11 cellular contexts compared by ENCODE assay signal in genomic region chr22:39493759-39494158, GRCh38. TPM values are rescaled to one million over a fixed set of nuclear protein-coding genes. Genes with fewer than 3 reads are reported as not detected.
A peak's percentile ranks its signal among the peaks of the same experiment; 100 is the strongest.
DNase-seq lines count a peak whose midpoint lies in the region; TF ChIP-seq lines count a peak whose summit lies in the region.
"Had no signal": no experiment of that assay in that cellular context is flagged by ENCODE, and none has a peak within 500 bp of the region (broad histone marks: within the 10 kb centered on the region; RNA-seq: fewer than 3 reads in every experiment).

No MANE protein-coding gene starts in this region.

- H3K4me3 ChIP-seq in osteoblast (ENCODE audit: insufficient read depth, low read length), result no peak overlapping the region
- no peak overlapping the region for H3K4me3 ChIP-seq in CD8-positive, alpha-beta memory T cell (ENCODE audit: low read length)

- H3K4me2 ChIP-seq in osteoblast (ENCODE audit: insufficient read depth, low read length), result peak overlapping the region; percentile 51

- H3K27ac ChIP-seq in osteoblast (ENCODE audit: low read depth, low read length), result peak overlapping the region; percentile 67
- no peak overlapping the region for H3K27ac ChIP-seq in CD8-positive, alpha-beta memory T cell (ENCODE audit: low read depth, low read length)

- H3K9me3 ChIP-seq in osteoblast (ENCODE audit: low read depth, low read length), result no peaks in the 10 kb centered on the region
- H3K9me3 ChIP-seq in CD8-positive, alpha-beta memory T cell (ENCODE audit: low read length), result no peaks in the 10 kb centered on the region

- no peaks in the 10 kb centered on the region for H4K20me1 ChIP-seq in osteoblast (ENCODE audit: insufficient read depth, low read length)

- H3K36me3 Mint-ChIP-seq in endothelial cell (ENCODE audit: low read depth, unreplicated experiment), result no peaks in the 10 kb centered on the region
- no peaks in the 10 kb centered on the region for H3K36me3 Mint-ChIP-seq in CD8-positive, alpha-beta memory T cell
- H3K36me3 Mint-ChIP-seq: natural killer cell had no signal

- H3K36me3 ChIP-seq in osteoblast (ENCODE audit: insufficient read depth, low read length), result no peaks in the 10 kb centered on the region
- no peaks in the 10 kb centered on the region for H3K36me3 ChIP-seq in CD8-positive, alpha-beta memory T cell (ENCODE audit: insufficient read depth, low read length)

- peaks cover 8% of the 10 kb centered on the region for H3K4me1 Mint-ChIP-seq in endothelial cell (ENCODE audit: unreplicated experiment)
- peaks cover 4 to 7% (median 6%) of the 10 kb centered on the region in 3 donors for H3K4me1 Mint-ChIP-seq in CD8-positive, alpha-beta memory T cell

- H3K27me3 Mint-ChIP-seq in endothelial cell (ENCODE audit: unreplicated experiment), result peaks cover 4% of the 10 kb centered on the region
- peaks cover 0 to 2% of the 10 kb centered on the region in 2 donors for H3K27me3 Mint-ChIP-seq in CD8-positive, alpha-beta memory T cell

- peak overlapping the region; percentile 12 for H2AFZ ChIP-seq in osteoblast (ENCODE audit: low read length)

- TF ChIP-seq CTCF in endothelial cell (IDR thresholded peaks at IDR 0.05; ENCODE audit: unreplicated experiment) (no peak), osteoblast (IDR thresholded peaks at IDR 0.05; ENCODE audit: extremely low read depth, low read depth, low read length) (no peak)

- H3K9me3 Mint-ChIP-seq in endothelial cell (ENCODE audit: unreplicated experiment), result no peaks in the 10 kb centered on the region
- H3K9me3 Mint-ChIP-seq in CD8-positive, alpha-beta memory T cell, result no peaks in the 10 kb centered on the region
- H3K9me3 Mint-ChIP-seq: natural killer cell had no signal

- CTCF ChIA-PET in CD8-positive, alpha-beta memory T cell (lab: Charles Lee), result interaction anchor here (0.8 to 5.2 kb wide), 16 partner anchors 8 to 543 kb away, joined by 3 to 57 read pairs (median 4); partner anchors contain the start of genes MIEF1 and TAB1

- H3K79me2 ChIP-seq in osteoblast (ENCODE audit: insufficient read depth, low read length), result no peaks in the 10 kb centered on the region

- H3K27ac Mint-ChIP-seq in endothelial cell (ENCODE audit: unreplicated experiment), result no peak overlapping the region
- H3K27ac Mint-ChIP-seq in CD8-positive, alpha-beta memory T cell, result no peak overlapping the region
- H3K27ac Mint-ChIP-seq: natural killer cell had no signal

- POLR2A ChIA-PET in CD8-positive, alpha-beta memory T cell (lab: Charles Lee), result interaction anchor here (0.5 to 0.8 kb wide), 3 partner anchors 8 to 363 kb away, joined by 3 to 4 read pairs (median 3); partner anchors contain the start of gene MIEF1

- no peaks in the 10 kb centered on the region for H3K27me3 ChIP-seq in osteoblast (ENCODE audit: insufficient read depth, low read length)
- no peaks in the 10 kb centered on the region for H3K27me3 ChIP-seq in CD8-positive, alpha-beta memory T cell (ENCODE audit: insufficient read depth, low read length, poor library complexity, severe bottlenecking)

- peak; percentile 95 for DNase-seq in EH (ENCODE audit: low read depth)
- DNase-seq in M059J (ENCODE audit: low read depth), result peak; percentile 80
- no peak for DNase-seq in endothelial cell (ENCODE audit: low spot score)
- peak; percentile 98 for DNase-seq in osteoblast (ENCODE audit: insufficient read length, low spot score, missing footprints)
- no peak for DNase-seq in NCI-H226
- DNase-seq in globus pallidus (ENCODE audit: low spot score), result no peak
- DNase-seq in NCI-H2196 (lab: John Stamatoyannopoulos, UW; ENCODE audit: unreplicated experiment), result no peak
- no peak for DNase-seq in CD8-positive, alpha-beta memory T cell
- DNase-seq: activated CD4-positive, alpha-beta T cell treated with anti-CD3 and anti-CD28 coated beads, Interleukin-2, amount 50 U/mL, for 48 hours; activated gamma-delta T cell treated with Interleukin-2 at 50 U/mL for 16 hours; natural killer cell had no signal

- H3K4me1 ChIP-seq in osteoblast (ENCODE audit: insufficient read depth, low read length), result peaks cover 16% of the 10 kb centered on the region
- H3K4me1 ChIP-seq in CD8-positive, alpha-beta memory T cell (ENCODE audit: insufficient read depth, low read length), result peaks cover 16% of the 10 kb centered on the region

- H3K4me3 Mint-ChIP-seq in endothelial cell (ENCODE audit: unreplicated experiment), result peak overlapping the region; percentile 2
- H3K4me3 Mint-ChIP-seq in CD8-positive, alpha-beta memory T cell, result no peak overlapping the region
- H3K4me3 Mint-ChIP-seq: natural killer cell had no signal

RNA-seq across cellular contexts. Expression of gene MIEF1, which starts 8.3 kb away (rescaled TPM):
- total RNA-seq in M059J (2014; rRNA removed; shearing (Covaris generic)), result 11.9 and 17.8 TPM in 2 replicates
- total RNA-seq in endothelial cell (ENCODE audit: unreplicated experiment) (29.2 TPM), osteoblast (21.8 and 23.5 TPM in 2 replicates)
- 10 to 100 TPM; 59.9 to 60.9 TPM for total RNA-seq in CD8-positive, alpha-beta memory T cell
- polyA plus RNA-seq in CD8-positive, alpha-beta memory T cell, result 29.4 TPM

RNA-seq across cellular contexts. Expression of gene ATF4, which starts 26.6 kb away (rescaled TPM):
- total RNA-seq in M059J (2014; rRNA removed; shearing (Covaris generic)), result 144 and 168 TPM in 2 replicates
- total RNA-seq in endothelial cell (ENCODE audit: unreplicated experiment) (312 TPM), osteoblast (494 and 590 TPM in 2 replicates)
- total RNA-seq in CD8-positive, alpha-beta memory T cell, result 100 to 1,000 TPM; 757 to 758 TPM
- polyA plus RNA-seq in CD8-positive, alpha-beta memory T cell, result 103 TPM

RNA-seq across cellular contexts. Expression of gene MGAT3, which starts 36.9 kb away (rescaled TPM):
- total RNA-seq in M059J (2014; rRNA removed; shearing (Covaris generic)), result not detected in 2 replicates
- total RNA-seq in endothelial cell (ENCODE audit: unreplicated experiment), result 0.87 TPM
- total RNA-seq in osteoblast, result under 0.01 TPM in 1 of 2 replicates, not detected in the other
- under 1 TPM; 0.27 to 0.37 TPM for total RNA-seq in CD8-positive, alpha-beta memory T cell
- 0.03 TPM for polyA plus RNA-seq in CD8-positive, alpha-beta memory T cell

RNA-seq across cellular contexts. Expression of gene RPS19BP1, which starts 38.8 kb away (rescaled TPM):
- total RNA-seq in M059J (2014; rRNA removed; shearing (Covaris generic)), result 60.0 and 77.0 TPM in 2 replicates
- total RNA-seq in endothelial cell (ENCODE audit: unreplicated experiment) (57.7 TPM), osteoblast (25.9 and 34.7 TPM in 2 replicates)
- 100 to 1,000 TPM; 158 to 160 TPM for total RNA-seq in CD8-positive, alpha-beta memory T cell
- polyA plus RNA-seq in CD8-positive, alpha-beta memory T cell, result 128 TPM

Comparison
In these comparisons a context has a peak if more than half of its experiments do, and no peak if none do; other contexts are left out.
1. DNase-seq: peak in EH (single experiment), M059J (single experiment) and osteoblast (single experiment); none in endothelial cell (single experiment), NCI-H226 (single experiment), globus pallidus (single experiment), NCI-H2196 (single experiment) and CD8-positive, alpha-beta memory T cell (0 of 5).